ENCODE assay signal across 20 cellular contexts in the genomic region with DNA sequence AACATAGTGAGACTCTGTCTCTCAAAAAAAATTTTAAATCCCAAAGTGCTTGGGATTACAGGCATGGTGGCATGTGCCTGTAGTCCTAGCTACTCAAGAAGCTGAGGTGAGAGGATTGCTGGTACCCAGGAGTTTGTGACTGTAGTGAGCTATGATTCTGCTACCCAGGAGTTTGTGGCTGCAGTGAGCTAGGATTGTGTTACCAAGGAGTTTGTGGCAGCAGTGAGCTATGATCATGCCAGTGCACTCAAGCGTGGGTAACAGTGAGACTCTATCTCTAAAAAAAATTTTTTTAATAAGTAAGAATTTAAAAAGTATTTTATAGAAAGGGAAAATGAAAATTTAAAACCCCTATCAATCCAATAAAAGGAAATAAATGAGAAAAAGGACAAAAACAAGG.
DNase-seq lines count a peak whose midpoint lies in the region; ATAC-seq and TF ChIP-seq lines count a peak whose summit lies in the region.
"Had no signal": no experiment of that assay in that cellular context is flagged by ENCODE, and none has a peak within 500 bp of the region (broad histone marks: within the 10 kb centered on the region; RNA-seq: fewer than 3 reads in every experiment).

No MANE protein-coding gene starts in this region.

- no peak overlapping the region for H3K4me3 ChIP-seq in DOHH2 (ENCODE audit: low read length)
- no peak overlapping the region for H3K4me3 ChIP-seq in mesenchymal stem cell (ENCODE audit: insufficient read depth in 1 of 2, low read depth in 1 of 2, low read length in 2 of 2)
- H3K4me3 ChIP-seq: BLaER1 treated with 17β-estradiol and CSF1 and Interleukin-3, amounts not matched to agents 10 nM and 100 nM had no signal

- H3K4me2 ChIP-seq in DOHH2 (ENCODE audit: low read length) (peak overlapping the region; percentile 41), mesenchymal stem cell (ENCODE audit: low read length, poor library complexity, severe bottlenecking) (no peak overlapping the region)

- H3K14ac ChIP-seq in mesenchymal stem cell (ENCODE audit: low read length in 2 of 2), result no peak overlapping the region

- no peak overlapping the region for H4K91ac ChIP-seq in mesenchymal stem cell (ENCODE audit: low read length)

- no peaks in the 10 kb centered on the region for H3K9me2 ChIP-seq in DOHH2 (replicated peaks; ENCODE audit: control insufficient read depth, low read length)

- H3F3A ChIP-seq in DOHH2 (ENCODE audit: control insufficient read depth, insufficient read depth), result peaks cover 24% of the 10 kb centered on the region

- H2BK120ac ChIP-seq in mesenchymal stem cell (ENCODE audit: low read depth, low read length), result no peak overlapping the region

- no CpG with 5 or more reads among the region's 1 CpG for WGBS in mesenchymal stem cell

- 0 out of 2 replicates have a peak, but pooled peaks cover 3% of the 10 kb centered on the region for H3K79me2 ChIP-seq in DOHH2 (ENCODE audit: control insufficient read depth, low read length)

- ATAC-seq in foreskin keratinocyte, result no peak
- ATAC-seq: HCT116 had no signal

- H3K4ac ChIP-seq in mesenchymal stem cell (ENCODE audit: low read depth in 1 of 2, low read length in 2 of 2), result no peak overlapping the region

- no peak overlapping the region for H2BK12ac ChIP-seq in mesenchymal stem cell (ENCODE audit: low read length in 2 of 2)

- no peaks in the 10 kb centered on the region for H4K20me1 ChIP-seq in DOHH2 (ENCODE audit: control insufficient read depth, insufficient read depth, low read depth, low read length)
- H4K20me1 ChIP-seq: BLaER1 treated with 17β-estradiol and CSF1 and Interleukin-3, amounts not matched to agents 10 nM and 100 nM had no signal

- H4K8ac ChIP-seq in mesenchymal stem cell (ENCODE audit: low read length), result no peak overlapping the region

- H3K79me1 ChIP-seq in mesenchymal stem cell (replicated peaks; ENCODE audit: low read length, poor library complexity, severe bottlenecking), result peaks cover 5% of the 10 kb centered on the region

- H3K36me3 ChIP-seq in DOHH2 (ENCODE audit: control insufficient read depth, low read length), result peaks cover 38% of the 10 kb centered on the region
- peaks cover 11 to 47% of the 10 kb centered on the region in 2 experiments for H3K36me3 ChIP-seq in mesenchymal stem cell (ENCODE audit: control insufficient read depth in 1 of 2, insufficient read depth in 2 of 2, low read depth in 1 of 2, low read length in 2 of 2)

- H2BK15ac ChIP-seq in mesenchymal stem cell (ENCODE audit: low read depth, poor library complexity, severe bottlenecking), result peak overlapping the region; percentile 23

- H2AK5ac ChIP-seq in mesenchymal stem cell (ENCODE audit: low read length, severe bottlenecking), result no peak overlapping the region

- H3K27me3 Mint-ChIP-seq in osteocyte (ENCODE audit: unreplicated experiment), result no peaks in the 10 kb centered on the region
- H3K27me3 Mint-ChIP-seq: B cell; CD4-positive, CD25-positive, alpha-beta regulatory T cell; CD8-positive, alpha-beta memory T cell had no signal

- H3K27me3 ChIP-seq in DOHH2 (ENCODE audit: control insufficient read depth, low read length) (no peaks in the 10 kb centered on the region), mesenchymal stem cell (ENCODE audit: control insufficient read depth in 1 of 2, insufficient read depth in 1 of 2, low read length in 2 of 2) (no peaks in the 10 kb centered on the region), foreskin keratinocyte (no peaks in the 10 kb centered on the region)
- H3K27me3 ChIP-seq: BLaER1 treated with 17β-estradiol and CSF1 and Interleukin-3, amounts not matched to agents 10 nM and 100 nM had no signal

- DNase-seq in kidney glomerular epithelial cell (lab: John Stamatoyannopoulos, UW) (peak; percentile 42), mesenchymal stem cell (no peak), osteocyte (ENCODE audit: extremely low spot score, unreplicated experiment) (no peak), foreskin keratinocyte (no peak), NCI-H748 (lab: John Stamatoyannopoulos, UW; ENCODE audit: unreplicated experiment) (no peak), DMS79 treated with DMSO at 0.1 percent for 48 hours (lab: John Stamatoyannopoulos, UW) (no peak)
- DNase-seq: 8988T; CD4-positive, CD25-positive, alpha-beta regulatory T cell; CD8-positive, alpha-beta memory T cell; COR-L47; DMS 273 treated with DMSO at 0.1 percent for 48 hours; GDM1; GOT3; H7; HFFc6 had no signal

- H3K4me3 Mint-ChIP-seq in osteocyte (ENCODE audit: unreplicated experiment), result no peak overlapping the region
- H3K4me3 Mint-ChIP-seq: B cell; CD4-positive, CD25-positive, alpha-beta regulatory T cell; CD8-positive, alpha-beta memory T cell; HFFc6 had no signal

- peaks cover 16% of the 10 kb centered on the region for H3K9me3 Mint-ChIP-seq in osteocyte (ENCODE audit: unreplicated experiment)

- H3K9me3 ChIP-seq in DOHH2 (ENCODE audit: control insufficient read depth, insufficient read depth, low read length), result peaks cover 19% of the 10 kb centered on the region
- H3K9me3 ChIP-seq in mesenchymal stem cell (ENCODE audit: control insufficient read depth, low read length), result peaks cover 39% of the 10 kb centered on the region

- peaks cover 35% of the 10 kb centered on the region for H3K36me3 Mint-ChIP-seq in osteocyte (ENCODE audit: unreplicated experiment)

- H3K9ac ChIP-seq in mesenchymal stem cell (ENCODE audit: low read length), result no peak overlapping the region
- H3K9ac ChIP-seq: BLaER1 treated with 17β-estradiol and CSF1 and Interleukin-3, amounts not matched to agents 10 nM and 100 nM had no signal

- no peak overlapping the region for H3K18ac ChIP-seq in mesenchymal stem cell (ENCODE audit: low read depth in 1 of 2, low read length in 2 of 2)

- H3K4me1 Mint-ChIP-seq in osteocyte (ENCODE audit: unreplicated experiment), result peaks cover 17% of the 10 kb centered on the region
- H3K4me1 Mint-ChIP-seq: CD8-positive, alpha-beta memory T cell had no signal

- no peak overlapping the region for H2AFZ ChIP-seq in mesenchymal stem cell (ENCODE audit: low read depth, low read length)

- H2BK5ac ChIP-seq in mesenchymal stem cell (ENCODE audit: low read depth, low read length, poor library complexity, severe bottlenecking), result no peak overlapping the region

- H3K27ac ChIP-seq in DOHH2 (ENCODE audit: low read depth, low read length) (no peak overlapping the region), mesenchymal stem cell (ENCODE audit: low read length, poor library complexity, severe bottlenecking) (no peak overlapping the region), foreskin keratinocyte (no peak overlapping the region)
- H3K27ac ChIP-seq: BLaER1 treated with 17β-estradiol and CSF1 and Interleukin-3, amounts not matched to agents 10 nM and 100 nM; HL-60 had no signal

- H3K23ac ChIP-seq in mesenchymal stem cell (ENCODE audit: low read length in 2 of 2), result no peak overlapping the region

- H3K4me1 ChIP-seq in DOHH2 (ENCODE audit: control insufficient read depth, low read length), result peaks cover 49% of the 10 kb centered on the region
- peaks cover 2% of the 10 kb centered on the region for H3K4me1 ChIP-seq in mesenchymal stem cell (ENCODE audit: control insufficient read depth, insufficient read depth, low read depth, low read length)
- H3K4me1 ChIP-seq in foreskin keratinocyte, result peaks cover 7% of the 10 kb centered on the region

- no peak for TF ChIP-seq CTCF in DOHH2 (IDR thresholded peaks at IDR 0.05; ENCODE audit: low read depth, low read length, poor library complexity, severe bottlenecking)
- no peak for TF ChIP-seq CTCF in osteocyte (IDR thresholded peaks at IDR 0.05)
- TF ChIP-seq CTCF in foreskin keratinocyte (conservative IDR thresholded peaks at IDR 0.05), result no peak

- H3K27ac Mint-ChIP-seq in osteocyte (ENCODE audit: unreplicated experiment), result no peak overlapping the region
- H3K27ac Mint-ChIP-seq: B cell; CD4-positive, CD25-positive, alpha-beta regulatory T cell; HFFc6 had no signal
